Comparison of ENCODE assay signal across 1 cellular context in genomic region chr19:41376241-41376997, GRCh38.
A peak's percentile ranks its signal among the peaks of the same experiment; 100 is the strongest.
TF ChIP-seq lines count a peak whose summit lies in the region.

TSS of gene TMEM91 (plus strand) at chr19:41376533. CDS start at chr19:41378310, 1,777 bp downstream.

TF ChIP-seq in HepG2, 621 proteins besides CTCF, POLR2A, EP300 and RAD21 (continued from another document):
- TF ChIP-seq, protein P1, sequence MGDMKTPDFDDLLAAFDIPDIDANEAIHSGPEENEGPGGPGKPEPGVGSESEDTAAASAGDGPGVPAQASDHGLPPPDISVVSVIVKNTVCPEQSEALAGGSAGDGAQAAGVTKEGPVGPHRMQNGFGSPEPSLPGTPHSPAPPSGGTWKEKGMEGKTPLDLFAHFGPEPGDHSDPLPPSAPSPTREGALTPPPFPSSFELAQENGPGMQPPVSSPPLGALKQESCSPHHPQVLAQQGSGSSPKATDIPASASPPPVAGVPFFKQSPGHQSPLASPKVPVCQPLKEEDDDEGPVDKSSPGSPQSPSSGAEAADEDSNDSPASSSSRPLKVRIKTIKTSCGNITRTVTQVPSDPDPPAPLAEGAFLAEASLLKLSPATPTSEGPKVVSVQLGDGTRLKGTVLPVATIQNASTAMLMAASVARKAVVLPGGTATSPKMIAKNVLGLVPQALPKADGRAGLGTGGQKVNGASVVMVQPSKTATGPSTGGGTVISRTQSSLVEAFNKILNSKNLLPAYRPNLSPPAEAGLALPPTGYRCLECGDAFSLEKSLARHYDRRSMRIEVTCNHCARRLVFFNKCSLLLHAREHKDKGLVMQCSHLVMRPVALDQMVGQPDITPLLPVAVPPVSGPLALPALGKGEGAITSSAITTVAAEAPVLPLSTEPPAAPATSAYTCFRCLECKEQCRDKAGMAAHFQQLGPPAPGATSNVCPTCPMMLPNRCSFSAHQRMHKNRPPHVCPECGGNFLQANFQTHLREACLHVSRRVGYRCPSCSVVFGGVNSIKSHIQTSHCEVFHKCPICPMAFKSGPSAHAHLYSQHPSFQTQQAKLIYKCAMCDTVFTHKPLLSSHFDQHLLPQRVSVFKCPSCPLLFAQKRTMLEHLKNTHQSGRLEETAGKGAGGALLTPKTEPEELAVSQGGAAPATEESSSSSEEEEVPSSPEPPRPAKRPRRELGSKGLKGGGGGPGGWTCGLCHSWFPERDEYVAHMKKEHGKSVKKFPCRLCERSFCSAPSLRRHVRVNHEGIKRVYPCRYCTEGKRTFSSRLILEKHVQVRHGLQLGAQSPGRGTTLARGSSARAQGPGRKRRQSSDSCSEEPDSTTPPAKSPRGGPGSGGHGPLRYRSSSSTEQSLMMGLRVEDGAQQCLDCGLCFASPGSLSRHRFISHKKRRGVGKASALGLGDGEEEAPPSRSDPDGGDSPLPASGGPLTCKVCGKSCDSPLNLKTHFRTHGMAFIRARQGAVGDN (CRISPR knock-in tag; IDR thresholded peaks at IDR 0.05): peak; percentile 84
- TF ChIP-seq, protein P2, sequence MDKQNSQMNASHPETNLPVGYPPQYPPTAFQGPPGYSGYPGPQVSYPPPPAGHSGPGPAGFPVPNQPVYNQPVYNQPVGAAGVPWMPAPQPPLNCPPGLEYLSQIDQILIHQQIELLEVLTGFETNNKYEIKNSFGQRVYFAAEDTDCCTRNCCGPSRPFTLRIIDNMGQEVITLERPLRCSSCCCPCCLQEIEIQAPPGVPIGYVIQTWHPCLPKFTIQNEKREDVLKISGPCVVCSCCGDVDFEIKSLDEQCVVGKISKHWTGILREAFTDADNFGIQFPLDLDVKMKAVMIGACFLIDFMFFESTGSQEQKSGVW (CRISPR knock-in tag; IDR thresholded peaks at IDR 0.05; ENCODE audit: borderline replicate concordance): no peak
- TF ChIP-seq NFRKB (IDR thresholded peaks at IDR 0.05) (no peak), ZNF816 (CRISPR knock-in tag; IDR thresholded peaks at IDR 0.05; ENCODE audit: borderline replicate concordance) (no peak), PHF20 (CRISPR knock-in tag; IDR thresholded peaks at IDR 0.05) (0 out of 2 replicates have a peak, but pooled peaks have one; percentile 17), KAT2B (IDR thresholded peaks at IDR 0.05; ENCODE audit: borderline replicate concordance, low read depth, low read length) (no peak), SAFB2 (CRISPR knock-in tag; IDR thresholded peaks at IDR 0.05; ENCODE audit: borderline replicate concordance, low read depth) (0 out of 2 replicates have a peak, but pooled peaks have one; percentile 44), REPIN1 (CRISPR knock-in tag; IDR thresholded peaks at IDR 0.05; ENCODE audit: borderline replicate concordance, low read depth) (peak; percentile 97), ZNF232 (CRISPR knock-in tag; IDR thresholded peaks at IDR 0.05; ENCODE audit: borderline replicate concordance) (no peak), MBNL3 (CRISPR knock-in tag; conservative IDR thresholded peaks at IDR 0.05) (no peak), ZNF691 (CRISPR knock-in tag; IDR thresholded peaks at IDR 0.05; ENCODE audit: borderline replicate concordance, low read depth) (no peak; the same call in 1 of the 2 replicates), ZEB1 (IDR thresholded peaks at IDR 0.05; ENCODE audit: insufficient replicate concordance, low read depth) (peak; percentile 26), MAX (IDR thresholded peaks at IDR 0.05) (peak; percentile 43; the same call in 1 of the 2 replicates), ZNF607 (CRISPR knock-in tag; IDR thresholded peaks at IDR 0.05; ENCODE audit: borderline replicate concordance) (peak; percentile 61; the same call in 1 of the 2 replicates), TBX2 (CRISPR knock-in tag; IDR thresholded peaks at IDR 0.05; ENCODE audit: borderline replicate concordance) (peak; percentile 65; the same call in 1 of the 2 replicates), ZNF12 (CRISPR knock-in tag; IDR thresholded peaks at IDR 0.05) (no peak), NR2F6 (IDR thresholded peaks at IDR 0.05) (no peak), NR2F6 (CRISPR knock-in tag; IDR thresholded peaks at IDR 0.05) (no peak), KAT8 (CRISPR knock-in tag; IDR thresholded peaks at IDR 0.05) (no peak), ZNF629 (CRISPR knock-in tag; conservative IDR thresholded peaks at IDR 0.05) (no peak), STAG1 (CRISPR knock-in tag; IDR thresholded peaks at IDR 0.05) (no peak), HES4 (CRISPR knock-in tag; IDR thresholded peaks at IDR 0.05; ENCODE audit: borderline replicate concordance) (no peak), ZC3H13 (CRISPR knock-in tag; IDR thresholded peaks at IDR 0.05) (peak; percentile 25; the same call in 1 of the 2 replicates), ISL2 (CRISPR knock-in tag; IDR thresholded peaks at IDR 0.05) (0 out of 2 replicates have a peak, but pooled peaks have one; percentile 3), NONO (IDR thresholded peaks at IDR 0.05) (no peak), NONO (CRISPR knock-in tag; conservative IDR thresholded peaks at IDR 0.05) (0 out of 2 replicates have a peak, but pooled peaks have one; percentile 31), ZNF138 (CRISPR knock-in tag; IDR thresholded peaks at IDR 0.05; ENCODE audit: low read depth) (no peak), TAF1 (CRISPR knock-in tag; IDR thresholded peaks at IDR 0.05) (no peak), PHF21A (CRISPR knock-in tag; IDR thresholded peaks at IDR 0.05) (0 out of 2 replicates have a peak, but pooled peaks have one; percentile 62), ZMAT3 (CRISPR knock-in tag; conservative IDR thresholded peaks at IDR 0.05) (no peak), GABPB1 (CRISPR knock-in tag; IDR thresholded peaks at IDR 0.05) (peak; percentile 71; the same call in 1 of the 2 replicates), HMG20B (CRISPR knock-in tag; conservative IDR thresholded peaks at IDR 0.05) (no peak), SKI (IDR thresholded peaks at IDR 0.05; ENCODE audit: partially characterized antibody) (no peak), ZNF335 (CRISPR knock-in tag; IDR thresholded peaks at IDR 0.05) (no peak), POLR2G (IDR thresholded peaks at IDR 0.05; ENCODE audit: low read depth, low read length) (peak; percentile 64; the same call in 1 of the 2 replicates), ZNF562 (CRISPR knock-in tag; IDR thresholded peaks at IDR 0.05; ENCODE audit: borderline replicate concordance) (no peak), BORCS8-MEF2B (CRISPR knock-in tag; IDR thresholded peaks at IDR 0.05) (peak; percentile 29; the same call in 1 of the 2 replicates)
- TF ChIP-seq, protein P3, sequence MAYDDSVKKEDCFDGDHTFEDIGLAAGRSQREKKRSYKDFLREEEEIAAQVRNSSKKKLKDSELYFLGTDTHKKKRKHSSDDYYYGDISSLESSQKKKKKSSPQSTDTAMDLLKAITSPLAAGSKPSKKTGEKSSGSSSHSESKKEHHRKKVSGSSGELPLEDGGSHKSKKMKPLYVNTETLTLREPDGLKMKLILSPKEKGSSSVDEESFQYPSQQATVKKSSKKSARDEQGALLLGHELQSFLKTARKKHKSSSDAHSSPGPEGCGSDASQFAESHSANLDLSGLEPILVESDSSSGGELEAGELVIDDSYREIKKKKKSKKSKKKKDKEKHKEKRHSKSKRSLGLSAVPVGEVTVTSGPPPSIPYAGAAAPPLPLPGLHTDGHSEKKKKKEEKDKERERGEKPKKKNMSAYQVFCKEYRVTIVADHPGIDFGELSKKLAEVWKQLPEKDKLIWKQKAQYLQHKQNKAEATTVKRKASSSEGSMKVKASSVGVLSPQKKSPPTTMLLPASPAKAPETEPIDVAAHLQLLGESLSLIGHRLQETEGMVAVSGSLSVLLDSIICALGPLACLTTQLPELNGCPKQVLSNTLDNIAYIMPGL (CRISPR knock-in tag; IDR thresholded peaks at IDR 0.05; ENCODE audit: borderline replicate concordance in 1 of 2, low read depth in 1 of 2): peak; percentile 29 to 43; a peak in 2 of 4 replicates
- TF ChIP-seq, protein P4, sequence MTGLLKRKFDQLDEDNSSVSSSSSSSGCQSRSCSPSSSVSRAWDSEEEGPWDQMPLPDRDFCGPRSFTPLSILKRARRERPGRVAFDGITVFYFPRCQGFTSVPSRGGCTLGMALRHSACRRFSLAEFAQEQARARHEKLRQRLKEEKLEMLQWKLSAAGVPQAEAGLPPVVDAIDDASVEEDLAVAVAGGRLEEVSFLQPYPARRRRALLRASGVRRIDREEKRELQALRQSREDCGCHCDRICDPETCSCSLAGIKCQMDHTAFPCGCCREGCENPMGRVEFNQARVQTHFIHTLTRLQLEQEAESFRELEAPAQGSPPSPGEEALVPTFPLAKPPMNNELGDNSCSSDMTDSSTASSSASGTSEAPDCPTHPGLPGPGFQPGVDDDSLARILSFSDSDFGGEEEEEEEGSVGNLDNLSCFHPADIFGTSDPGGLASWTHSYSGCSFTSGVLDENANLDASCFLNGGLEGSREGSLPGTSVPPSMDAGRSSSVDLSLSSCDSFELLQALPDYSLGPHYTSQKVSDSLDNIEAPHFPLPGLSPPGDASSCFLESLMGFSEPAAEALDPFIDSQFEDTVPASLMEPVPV (CRISPR knock-in tag; IDR thresholded peaks at IDR 0.05): no peak
- TF ChIP-seq, protein P5, sequence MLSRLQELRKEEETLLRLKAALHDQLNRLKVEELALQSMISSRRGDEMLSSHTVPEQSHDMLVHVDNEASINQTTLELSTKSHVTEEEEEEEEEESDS (CRISPR knock-in tag; IDR thresholded peaks at IDR 0.05; ENCODE audit: borderline replicate concordance): no peak
- TF ChIP-seq, protein P6, sequence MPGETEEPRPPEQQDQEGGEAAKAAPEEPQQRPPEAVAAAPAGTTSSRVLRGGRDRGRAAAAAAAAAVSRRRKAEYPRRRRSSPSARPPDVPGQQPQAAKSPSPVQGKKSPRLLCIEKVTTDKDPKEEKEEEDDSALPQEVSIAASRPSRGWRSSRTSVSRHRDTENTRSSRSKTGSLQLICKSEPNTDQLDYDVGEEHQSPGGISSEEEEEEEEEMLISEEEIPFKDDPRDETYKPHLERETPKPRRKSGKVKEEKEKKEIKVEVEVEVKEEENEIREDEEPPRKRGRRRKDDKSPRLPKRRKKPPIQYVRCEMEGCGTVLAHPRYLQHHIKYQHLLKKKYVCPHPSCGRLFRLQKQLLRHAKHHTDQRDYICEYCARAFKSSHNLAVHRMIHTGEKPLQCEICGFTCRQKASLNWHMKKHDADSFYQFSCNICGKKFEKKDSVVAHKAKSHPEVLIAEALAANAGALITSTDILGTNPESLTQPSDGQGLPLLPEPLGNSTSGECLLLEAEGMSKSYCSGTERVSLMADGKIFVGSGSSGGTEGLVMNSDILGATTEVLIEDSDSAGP (CRISPR knock-in tag; IDR thresholded peaks at IDR 0.05; ENCODE audit: borderline replicate concordance): peak; percentile 75; the same call in 1 of the 2 replicates
- TF ChIP-seq, protein P7, sequence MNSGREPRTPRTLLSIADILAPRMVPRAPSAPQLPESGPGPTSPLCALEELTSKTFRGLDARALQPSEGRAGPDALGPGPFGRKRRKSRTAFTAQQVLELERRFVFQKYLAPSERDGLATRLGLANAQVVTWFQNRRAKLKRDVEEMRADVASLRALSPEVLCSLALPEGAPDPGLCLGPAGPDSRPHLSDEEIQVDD (CRISPR knock-in tag; IDR thresholded peaks at IDR 0.05; ENCODE audit: borderline replicate concordance): no peak
- TF ChIP-seq, protein P8, sequence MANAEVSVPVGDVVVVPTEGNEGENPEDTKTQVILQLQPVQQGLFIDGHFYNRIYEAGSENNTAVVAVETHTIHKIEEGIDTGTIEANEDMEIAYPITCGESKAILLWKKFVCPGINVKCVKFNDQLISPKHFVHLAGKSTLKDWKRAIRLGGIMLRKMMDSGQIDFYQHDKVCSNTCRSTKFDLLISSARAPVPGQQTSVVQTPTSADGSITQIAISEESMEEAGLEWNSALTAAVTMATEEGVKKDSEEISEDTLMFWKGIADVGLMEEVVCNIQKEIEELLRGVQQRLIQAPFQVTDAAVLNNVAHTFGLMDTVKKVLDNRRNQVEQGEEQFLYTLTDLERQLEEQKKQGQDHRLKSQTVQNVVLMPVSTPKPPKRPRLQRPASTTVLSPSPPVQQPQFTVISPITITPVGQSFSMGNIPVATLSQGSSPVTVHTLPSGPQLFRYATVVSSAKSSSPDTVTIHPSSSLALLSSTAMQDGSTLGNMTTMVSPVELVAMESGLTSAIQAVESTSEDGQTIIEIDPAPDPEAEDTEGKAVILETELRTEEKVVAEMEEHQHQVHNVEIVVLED (CRISPR knock-in tag; IDR thresholded peaks at IDR 0.05; ENCODE audit: borderline replicate concordance): peak; percentile 68; the same call in 1 of the 2 replicates
